In genomic region chr14:100238419-100239199, GRCh38 we compare ENCODE assay signal across 8 cellular contexts. TPM values are rescaled to one million over a fixed set of nuclear protein-coding genes. Genes with fewer than 3 reads are reported as not detected.
A peak's percentile ranks its signal among the peaks of the same experiment; 100 is the strongest.
DNase-seq lines count a peak whose midpoint lies in the region; ATAC-seq and TF ChIP-seq lines count a peak whose summit lies in the region.

TSS of gene YY1 (plus strand) at chr14:100239144. CDS start at chr14:100239245, 101 bp downstream.

- H3K9me3 ChIP-seq in PC-3 (ENCODE audit: low read length): no peaks in the 10 kb centered on the region
- H3K9me3 ChIP-seq in mucosa of rectum (ENCODE audit: control insufficient read depth in 2 of 2, low read length in 2 of 2): no peaks in the 10 kb centered on the region

- no peaks in the 10 kb centered on the region for H3K9me2 ChIP-seq in PC-3 (replicated peaks; ENCODE audit: low read length)

- H3K36me3 ChIP-seq in PC-3 (ENCODE audit: low read depth, low read length): no peaks in the 10 kb centered on the region; the same call in none of the 2 replicates
- H3K36me3 ChIP-seq in mucosa of rectum (ENCODE audit: control insufficient read depth in 2 of 2, insufficient read depth in 2 of 2, low read length in 2 of 2): peaks cover 0 to 2% of the 10 kb centered on the region in 2 donors

- DNase-seq in DMS53 (lab: John Stamatoyannopoulos, UW) (peak; percentile 98), PC-3 (peak; percentile 98), activated T-cell treated with anti-CD3 and anti-CD28 coated beads for 48 hours (ENCODE audit: low read depth) (peak; percentile 100), epithelial cell of prostate (ENCODE audit: low read depth, low spot score) (peak; percentile 89)
- DNase-seq in Jurkat, Clone E6-1 (ENCODE audit: low read depth, low spot score): peak; percentile 94
- peak; percentile 97 to 98 for DNase-seq in stimulated activated CD8-positive, alpha-beta memory T cell treated with anti-CD3 and anti-CD28 coated beads, Interleukin-4, amount 100 ng/mL, for 4 hours (ENCODE audit: low read depth in 2 of 2, low spot score in 1 of 2)

- intact Hi-C loops in PC-3 (cut with micrococcal nuclease): no loop called here

- H3K27me3 ChIP-seq in PC-3 (ENCODE audit: low read length): no peaks in the 10 kb centered on the region
- H3K27me3 ChIP-seq in mucosa of rectum (ENCODE audit: control insufficient read depth in 2 of 2, insufficient read depth in 2 of 2, low read length in 2 of 2): no peaks in the 10 kb centered on the region

- H3K79me2 ChIP-seq in PC-3 (ENCODE audit: low read length): peaks cover 88% of the 10 kb centered on the region

- H3K4me2 ChIP-seq in PC-3 (ENCODE audit: low read length): peak within 1 kb of the TSS; percentile 89

- H3K9ac ChIP-seq in PC-3 (ENCODE audit: low read length) (peak within 1 kb of the TSS; percentile 98), mucosa of rectum (ENCODE audit: low read depth in 1 of 2, low read length in 2 of 2) (peak within 1 kb of the TSS; percentile 92 to 99)

- peak within 1 kb of the TSS; percentile 91 for H3K4me3 ChIP-seq in Jurkat, Clone E6-1 (ENCODE audit: low read length)
- peak within 1 kb of the TSS; percentile 97 for H3K4me3 ChIP-seq in PC-3 (ENCODE audit: low read length)
- H3K4me3 ChIP-seq in mucosa of rectum (ENCODE audit: low read length in 2 of 2): peak within 1 kb of the TSS; percentile 89 to 95

- peaks cover 46% of the 10 kb centered on the region for H4K20me1 ChIP-seq in PC-3 (ENCODE audit: low read length)

- H3K27ac ChIP-seq in PC-3 (ENCODE audit: low read length) (peak within 1 kb of the TSS; percentile 79), epithelial cell of prostate (peak within 1 kb of the TSS; percentile 95), mucosa of rectum (ENCODE audit: low read depth in 2 of 2, low read length in 2 of 2) (peak within 1 kb of the TSS; percentile 98)

- TF ChIP-seq CTCF in PC-3 (conservative IDR thresholded peaks at IDR 0.05; ENCODE audit: low read depth, low read length): no peak

- POLR2A ChIA-PET in PC-3 (lab: Charles Lee; ENCODE audit: unreplicated experiment): no interaction called here

- CTCF ChIA-PET in PC-3 (lab: Charles Lee): no interaction called here

- H3K4me1 ChIP-seq in PC-3 (ENCODE audit: insufficient read depth, low read length) (peaks cover 23% of the 10 kb centered on the region), mucosa of rectum (ENCODE audit: control insufficient read depth in 2 of 2, insufficient read depth in 2 of 2, low read length in 2 of 2) (peaks cover 17 to 31% of the 10 kb centered on the region in 2 donors)

- H2AFZ ChIP-seq in PC-3 (ENCODE audit: low read length): peak within 1 kb of the TSS; percentile 80

- ATAC-seq in GM21717 (IDR thresholded peaks at IDR 0.05; ENCODE audit: unreplicated experiment) (peak; percentile 79), PC-3 (peak; percentile 87)

- no TSS peak for BruUV-seq in PC-3 (replicated peaks; lab: Mats Ljungman, UMichigan)

- H3F3A ChIP-seq in PC-3 (ENCODE audit: low read length, unreplicated experiment): no peaks in the 10 kb centered on the region

RNA-seq across cellular contexts. Expression of gene YY1, which starts in this region (rescaled TPM):
- 135 TPM for polyA plus RNA-seq in Jurkat, Clone E6-1 (2012; ENCODE audit: insufficient read depth, insufficient read length)
- total RNA-seq in PC-3 (2014; rRNA removed): 64.1 and 88.4 TPM in 2 replicates

Comparison
In these comparisons a context has a peak if more than half of its experiments do, and no peak if none do; other contexts are left out.
1. Peak in every context shown above with its lines: DNase-seq, ATAC-seq, H3K4me3 ChIP-seq and H3K27ac ChIP-seq.